Comparison of ENCODE assay signal across 11 cellular contexts in the genomic region with DNA sequence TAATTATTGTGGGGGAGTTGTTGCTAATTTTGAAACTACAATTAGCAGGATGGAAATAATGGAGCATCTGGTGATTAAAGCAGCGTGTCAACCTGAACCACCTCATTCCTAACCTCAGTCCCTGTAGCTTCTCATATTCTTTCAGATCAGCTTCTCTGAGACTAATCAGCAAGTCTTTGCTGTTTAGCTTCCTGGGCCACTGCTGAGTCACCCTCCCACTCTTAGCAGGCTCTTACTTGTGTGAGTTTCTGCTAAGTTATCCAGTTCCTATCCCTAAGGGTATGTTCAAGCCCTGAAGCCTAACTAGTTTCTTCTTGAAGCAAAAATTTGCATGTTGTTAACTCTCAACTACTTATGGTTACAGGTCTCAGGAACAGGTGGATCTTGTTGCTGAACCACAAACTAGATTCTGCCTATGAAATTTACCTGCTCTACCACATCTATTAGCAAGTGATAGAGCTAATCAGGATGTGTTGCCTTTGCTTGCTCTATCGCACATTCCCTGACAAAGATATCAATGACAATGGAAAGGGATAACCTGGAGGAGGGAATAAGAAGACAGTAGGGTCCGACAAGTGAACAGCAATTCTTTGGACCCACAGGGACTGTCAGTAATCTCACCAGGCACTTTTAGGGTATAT.
DNase-seq lines count a peak whose midpoint lies in the region; ATAC-seq and TF ChIP-seq lines count a peak whose summit lies in the region.
"Had no signal": no experiment of that assay in that cellular context is flagged by ENCODE, and none has a peak within 500 bp of the region (broad histone marks: within the 10 kb centered on the region; RNA-seq: fewer than 3 reads in every experiment).

No MANE protein-coding gene starts in this region.

- no peaks in the 10 kb centered on the region for H3K36me3 ChIP-seq in uterus
- no peaks in the 10 kb centered on the region for H3K36me3 ChIP-seq in colonic mucosa
- H3K36me3 ChIP-seq: right lobe of liver had no signal

- H3K27ac ChIP-seq in uterus (no peak overlapping the region), colonic mucosa (no peak overlapping the region)
- H3K27ac ChIP-seq: right lobe of liver had no signal

- peak; percentile 59 for DNase-seq in activated naive CD4-positive, alpha-beta T cell treated with anti-CD3 and anti-CD28 coated beads for 36 hours
- DNase-seq in activated naive CD4-positive, alpha-beta T cell treated with anti-CD3 and anti-CD28 coated beads, Interleukin-2, amount 10 ng/mL, durations not matched to agents 7 days and 5 days = no peak
- DNase-seq in left kidney (ENCODE audit: low read depth, low spot score) (peak; percentile 22), immature natural killer cell (no peak), uterus (no peak), colonic mucosa (no peak)
- peak in 1 of 2 donors; percentile 14 for DNase-seq in stimulated activated naive CD8-positive, alpha-beta T cell treated with anti-CD3 and anti-CD28 coated beads, Interleukin-15, amount 100 ng/mL, for 72 hours
- DNase-seq: kidney, MV-4-11, right lobe of liver had no signal

- no peak overlapping the region for H3K27ac Mint-ChIP-seq in activated naive CD4-positive, alpha-beta T cell treated with anti-CD3 and anti-CD28 coated beads for 36 hours
- no peak overlapping the region for H3K27ac Mint-ChIP-seq in activated naive CD4-positive, alpha-beta T cell treated with anti-CD3 and anti-CD28 coated beads, Interleukin-2, amount 10 ng/mL, durations not matched to agents 7 days and 5 days
- peak overlapping the region; percentile 41 for H3K27ac Mint-ChIP-seq in activated naive CD8-positive, alpha-beta T cell
- no peak overlapping the region for H3K27ac Mint-ChIP-seq in stimulated activated naive CD8-positive, alpha-beta T cell treated with anti-CD3 and anti-CD28 coated beads, Interleukin-15, amount 100 ng/mL, for 72 hours
- H3K27ac Mint-ChIP-seq in immature natural killer cell = no peak overlapping the region

- H3K4me3 Mint-ChIP-seq in activated naive CD4-positive, alpha-beta T cell treated with anti-CD3 and anti-CD28 coated beads for 36 hours = no peak overlapping the region
- no peak overlapping the region for H3K4me3 Mint-ChIP-seq in activated naive CD4-positive, alpha-beta T cell treated with anti-CD3 and anti-CD28 coated beads, Interleukin-2, amount 10 ng/mL, durations not matched to agents 7 days and 5 days
- H3K4me3 Mint-ChIP-seq in activated naive CD8-positive, alpha-beta T cell = no peak overlapping the region
- no peak overlapping the region for H3K4me3 Mint-ChIP-seq in stimulated activated naive CD8-positive, alpha-beta T cell treated with anti-CD3 and anti-CD28 coated beads, Interleukin-15, amount 100 ng/mL, for 72 hours
- H3K4me3 Mint-ChIP-seq in immature natural killer cell = no peak overlapping the region

- no peaks in the 10 kb centered on the region for H3K27me3 Mint-ChIP-seq in activated naive CD4-positive, alpha-beta T cell treated with anti-CD3 and anti-CD28 coated beads for 36 hours (ENCODE audit: low read depth)
- no peaks in the 10 kb centered on the region for H3K27me3 Mint-ChIP-seq in activated naive CD4-positive, alpha-beta T cell treated with anti-CD3 and anti-CD28 coated beads, Interleukin-2, amount 10 ng/mL, durations not matched to agents 7 days and 5 days
- H3K27me3 Mint-ChIP-seq in activated naive CD8-positive, alpha-beta T cell = no peaks in the 10 kb centered on the region
- H3K27me3 Mint-ChIP-seq in stimulated activated naive CD8-positive, alpha-beta T cell treated with anti-CD3 and anti-CD28 coated beads, Interleukin-15, amount 100 ng/mL, for 72 hours = no peaks in the 10 kb centered on the region
- peaks cover 2 to 5% (median 2%) of the 10 kb centered on the region in 3 donors for H3K27me3 Mint-ChIP-seq in immature natural killer cell (ENCODE audit: low read depth in 3 of 3)

- H3K9me3 ChIP-seq in uterus = no peaks in the 10 kb centered on the region
- H3K9me3 ChIP-seq in colonic mucosa = no peaks in the 10 kb centered on the region
- H3K9me3 ChIP-seq: right lobe of liver had no signal

- CTCF ChIA-PET in activated naive CD4-positive, alpha-beta T cell treated with anti-CD3 and anti-CD28 coated beads for 36 hours (lab: Charles Lee) = no interaction called here
- CTCF ChIA-PET in activated naive CD4-positive, alpha-beta T cell treated with anti-CD3 and anti-CD28 coated beads, Interleukin-2, amount 10 ng/mL, durations not matched to agents 7 days and 5 days (lab: Charles Lee) = no interaction called here

- intact Hi-C loops in activated naive CD4-positive, alpha-beta T cell treated with anti-CD3 and anti-CD28 coated beads for 36 hours (cut with micrococcal nuclease) = loop anchor here (1.0 kb wide), 1 partner anchor 131 kb away; no protein-coding TSS in a partner anchor
- intact Hi-C loops in uterus (cut with DNase I; ENCODE audit: low total_unique reads) (no loop called here), colonic mucosa (cut with DNase I) (no loop called here)

- H3K4me1 ChIP-seq in uterus (no peaks in the 10 kb centered on the region), colonic mucosa (no peaks in the 10 kb centered on the region)
- H3K4me1 ChIP-seq: right lobe of liver had no signal

- H3K9ac ChIP-seq in colonic mucosa (ENCODE audit: low read depth in 2 of 2, low read length in 2 of 2) = no peak overlapping the region

- peak; percentile 84 for ATAC-seq in stimulated activated naive CD8-positive, alpha-beta T cell treated with anti-CD3 and anti-CD28 coated beads, Interleukin-15, amount 100 ng/mL, for 72 hours
- ATAC-seq: right lobe of liver had no signal

- H3K9me3 Mint-ChIP-seq in activated naive CD4-positive, alpha-beta T cell treated with anti-CD3 and anti-CD28 coated beads for 36 hours = no peaks in the 10 kb centered on the region
- no peaks in the 10 kb centered on the region for H3K9me3 Mint-ChIP-seq in activated naive CD4-positive, alpha-beta T cell treated with anti-CD3 and anti-CD28 coated beads, Interleukin-2, amount 10 ng/mL, durations not matched to agents 7 days and 5 days
- no peaks in the 10 kb centered on the region for H3K9me3 Mint-ChIP-seq in activated naive CD8-positive, alpha-beta T cell (ENCODE audit: low read depth)
- no peaks in the 10 kb centered on the region for H3K9me3 Mint-ChIP-seq in stimulated activated naive CD8-positive, alpha-beta T cell treated with anti-CD3 and anti-CD28 coated beads, Interleukin-15, amount 100 ng/mL, for 72 hours
- no peaks in the 10 kb centered on the region for H3K9me3 Mint-ChIP-seq in immature natural killer cell

- H3K27me3 ChIP-seq in uterus (no peaks in the 10 kb centered on the region), colonic mucosa (no peaks in the 10 kb centered on the region)
- H3K27me3 ChIP-seq: right lobe of liver had no signal

- TF ChIP-seq POLR2A in uterus (IDR thresholded peaks at IDR 0.05) = no peak

- H3K4me3 ChIP-seq in uterus (no peak overlapping the region), colonic mucosa (no peak overlapping the region)
- H3K4me3 ChIP-seq: right lobe of liver had no signal

- TF ChIP-seq CTCF in uterus (IDR thresholded peaks at IDR 0.05) (no peak), colonic mucosa (IDR thresholded peaks at IDR 0.05) (no peak)

- H3K36me3 Mint-ChIP-seq in activated naive CD4-positive, alpha-beta T cell treated with anti-CD3 and anti-CD28 coated beads for 36 hours (ENCODE audit: low read depth) = no peaks in the 10 kb centered on the region
- no peaks in the 10 kb centered on the region for H3K36me3 Mint-ChIP-seq in activated naive CD4-positive, alpha-beta T cell treated with anti-CD3 and anti-CD28 coated beads, Interleukin-2, amount 10 ng/mL, durations not matched to agents 7 days and 5 days
- peaks cover 2% of the 10 kb centered on the region for H3K36me3 Mint-ChIP-seq in activated naive CD8-positive, alpha-beta T cell
- H3K36me3 Mint-ChIP-seq in immature natural killer cell = no peaks in the 10 kb centered on the region

- H3K4me1 Mint-ChIP-seq in activated naive CD4-positive, alpha-beta T cell treated with anti-CD3 and anti-CD28 coated beads for 36 hours (ENCODE audit: low read depth) = peaks cover 20% of the 10 kb centered on the region
- H3K4me1 Mint-ChIP-seq in activated naive CD4-positive, alpha-beta T cell treated with anti-CD3 and anti-CD28 coated beads, Interleukin-2, amount 10 ng/mL, durations not matched to agents 7 days and 5 days = no peaks in the 10 kb centered on the region
- peaks cover 14% of the 10 kb centered on the region for H3K4me1 Mint-ChIP-seq in activated naive CD8-positive, alpha-beta T cell (ENCODE audit: low read depth)
- H3K4me1 Mint-ChIP-seq in stimulated activated naive CD8-positive, alpha-beta T cell treated with anti-CD3 and anti-CD28 coated beads, Interleukin-15, amount 100 ng/mL, for 72 hours = peaks cover 15% of the 10 kb centered on the region
- H3K4me1 Mint-ChIP-seq in immature natural killer cell = no peaks in the 10 kb centered on the region

Comparison
In these comparisons a context has a peak if more than half of its experiments do, and no peak if none do; other contexts are left out.
1. DNase-seq: peak in activated naive CD4-positive, alpha-beta T cell treated with anti-CD3 and anti-CD28 coated beads for 36 hours (single experiment) and left kidney (single experiment); none in activated naive CD4-positive, alpha-beta T cell treated with anti-CD3 and anti-CD28 coated beads, Interleukin-2, amount 10 ng/mL, durations not matched to agents 7 days and 5 days (single experiment), immature natural killer cell (0 of 3), uterus (0 of 2) and colonic mucosa (single experiment).